9 cellular contexts compared by ENCODE assay signal in the genomic region with DNA sequence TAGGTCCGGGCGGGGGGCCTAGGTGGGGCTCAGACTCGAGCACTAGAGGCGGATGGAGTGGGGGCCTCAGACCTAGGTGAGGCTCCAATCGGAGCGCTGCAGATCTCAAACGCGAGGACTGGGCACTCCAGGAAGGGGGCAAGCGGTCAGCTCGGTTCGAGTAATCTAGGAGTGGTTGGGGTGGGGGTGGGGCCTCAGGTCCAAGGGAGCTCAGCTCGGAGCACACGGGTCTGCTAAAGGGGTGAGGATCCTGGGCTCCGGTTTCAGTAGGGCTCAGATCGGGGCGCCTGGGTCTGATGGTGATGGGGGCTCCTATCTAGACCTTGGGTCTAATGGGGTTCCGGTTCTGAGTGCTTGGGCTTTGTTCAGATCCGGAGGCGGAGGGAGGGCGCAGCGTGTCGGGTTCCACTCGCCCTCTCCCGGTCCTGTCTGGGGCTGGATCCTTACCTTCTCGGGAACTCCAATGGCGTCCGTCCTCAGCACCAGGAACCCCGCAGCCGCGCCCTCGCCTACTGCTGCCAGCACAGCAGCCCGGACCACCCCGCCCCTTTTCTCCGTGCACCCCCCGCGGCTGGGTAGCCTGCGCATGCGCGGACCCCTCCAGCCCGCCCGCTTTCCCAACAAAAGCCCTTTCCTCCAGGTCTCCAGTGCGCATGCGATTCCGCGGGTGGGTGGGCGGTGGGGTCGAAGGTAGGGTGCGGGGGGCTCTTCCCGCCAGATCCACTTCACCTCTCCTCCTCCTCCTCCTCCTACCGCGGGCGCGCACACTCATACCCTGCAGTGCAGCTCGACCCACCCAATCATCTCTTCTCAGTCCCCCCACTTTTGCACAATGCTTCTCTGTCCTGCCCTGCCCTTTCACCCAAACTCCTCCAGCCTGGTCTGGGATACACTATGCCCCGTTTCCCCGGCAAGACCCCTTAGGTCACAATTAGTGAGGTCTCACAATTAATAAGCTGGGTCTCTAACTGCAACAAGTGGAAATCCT. TPM values are rescaled to one million over a fixed set of nuclear protein-coding genes. Genes with fewer than 3 reads are reported as not detected.
DNase-seq lines count a peak whose midpoint lies in the region; ATAC-seq, FAIRE-seq and TF ChIP-seq lines count a peak whose summit lies in the region.
"Not testable (repeated sequence)": the region's sequence is repeated elsewhere in the genome, so short reads cannot be mapped to it uniquely, and the experiment has no call there.
"Had no signal": no experiment of that assay in that cellular context is flagged by ENCODE, and none has a peak within 500 bp of the region (broad histone marks: within the 10 kb centered on the region; RNA-seq: fewer than 3 reads in every experiment).

A gene with protein sequence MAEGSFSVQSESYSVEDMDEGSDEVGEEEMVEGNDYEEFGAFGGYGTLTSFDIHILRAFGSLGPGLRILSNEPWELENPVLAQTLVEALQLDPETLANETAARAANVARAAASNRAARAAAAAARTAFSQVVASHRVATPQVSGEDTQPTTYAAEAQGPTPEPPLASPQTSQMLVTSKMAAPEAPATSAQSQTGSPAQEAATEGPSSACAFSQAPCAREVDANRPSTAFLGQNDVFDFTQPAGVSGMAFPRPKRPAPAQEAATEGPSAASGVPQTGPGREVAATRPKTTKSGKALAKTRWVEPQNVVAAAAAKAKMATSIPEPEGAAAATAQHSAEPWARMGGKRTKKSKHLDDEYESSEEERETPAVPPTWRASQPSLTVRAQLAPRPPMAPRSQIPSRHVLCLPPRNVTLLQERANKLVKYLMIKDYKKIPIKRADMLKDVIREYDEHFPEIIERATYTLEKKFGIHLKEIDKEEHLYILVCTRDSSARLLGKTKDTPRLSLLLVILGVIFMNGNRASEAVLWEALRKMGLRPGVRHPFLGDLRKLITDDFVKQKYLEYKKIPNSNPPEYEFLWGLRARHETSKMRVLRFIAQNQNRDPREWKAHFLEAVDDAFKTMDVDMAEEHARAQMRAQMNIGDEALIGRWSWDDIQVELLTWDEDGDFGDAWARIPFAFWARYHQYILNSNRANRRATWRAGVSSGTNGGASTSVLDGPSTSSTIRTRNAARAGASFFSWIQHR (minus strand): TSS at position 501 of the 988 bp plus-strand sequence. CDS start 1,011 bp downstream, outside the sequence.

- not testable (repeated sequence) for H3K4me1 ChIP-seq in A549; H9 (ENCODE audit: insufficient read depth, low read length); SK-N-SH (ENCODE audit: control insufficient read depth in 1 of 2, insufficient read depth in 2 of 2, low read depth in 1 of 2, low read length in 1 of 2); smooth muscle cell (ENCODE audit: low read depth)

- H4K8ac ChIP-seq in H9 (replicated peaks; ENCODE audit: insufficient read length, low read depth, low read length), result not testable (repeated sequence)

- not testable (repeated sequence) for H3K4ac ChIP-seq in H9 (ENCODE audit: low read depth, low read length)

- H4K5ac ChIP-seq in H9 (ENCODE audit: insufficient read length, low read depth, low read length), result not testable (repeated sequence)

- H3K4me1 Mint-ChIP-seq in H9, neural crest cell: not testable (repeated sequence)

- CTCF ChIA-PET in A549 (lab: Yijun Ruan, JAX); SK-N-SH (lab: Yijun Ruan, JAX): not testable (repeated sequence)

- not testable (repeated sequence) for H2BK20ac ChIP-seq in H9 (ENCODE audit: low read depth, low read length, poor library complexity, severe bottlenecking)

- DNase-seq in A549 (ENCODE audit: low read depth in 1 of 2, low spot score in 1 of 2); H9; SK-N-SH; cerebellum (ENCODE audit: low spot score); fibroblast of villous mesenchyme (ENCODE audit: low read depth); kidney epithelial cell (ENCODE audit: low read depth); neural crest cell (ENCODE audit: low read depth, low spot score); smooth muscle cell (lab: John Stamatoyannopoulos, UW; ENCODE audit: unreplicated experiment): not testable (repeated sequence)

- H3K27me3 Mint-ChIP-seq in H9 (ENCODE audit: low read depth); neural crest cell (ENCODE audit: low read depth): not testable (repeated sequence)

- H4K20me1 ChIP-seq in H9 (ENCODE audit: control insufficient read depth, insufficient read depth, insufficient read length); SK-N-SH (ENCODE audit: insufficient read depth); smooth muscle cell (ENCODE audit: low read depth): not testable (repeated sequence)

- not testable (repeated sequence) for TF ChIP-seq POLR2A in A549 (IDR thresholded peaks at IDR 0.05; ENCODE audit: low read length)

- H2AK5ac ChIP-seq in H9 (ENCODE audit: insufficient read length, low read length), result not testable (repeated sequence)

- H3T11ph ChIP-seq in H9 (ENCODE audit: low read length), result not testable (repeated sequence)

- H2BK15ac ChIP-seq in H9 (ENCODE audit: low read depth, low read length), result not testable (repeated sequence)

- H2BK5ac ChIP-seq in H9 (ENCODE audit: insufficient read length, low read length), result not testable (repeated sequence)

- not testable (repeated sequence) for H3K36me3 ChIP-seq in SK-N-SH (replicated peaks in 1 of 2; ENCODE audit: control insufficient read depth in 1 of 2, insufficient read depth in 2 of 2, low read length in 1 of 2); kidney epithelial cell (ENCODE audit: control insufficient read depth, insufficient read depth, low read length); smooth muscle cell (ENCODE audit: low read depth)

- H2BK12ac ChIP-seq in H9 (ENCODE audit: insufficient read length, low read depth, low read length), result not testable (repeated sequence)

- H3K4me3 ChIP-seq in A549; SK-N-SH (ENCODE audit: low read depth in 2 of 2, low read length in 1 of 2); fibroblast of villous mesenchyme (ENCODE audit: low read depth, low read length); kidney epithelial cell (ENCODE audit: low read depth, low read length); smooth muscle cell: not testable (repeated sequence)

- not testable (repeated sequence) for H2AFZ ChIP-seq in H9 (ENCODE audit: low read length); SK-N-SH (ENCODE audit: low read depth); smooth muscle cell (ENCODE audit: low read depth)

- not testable (repeated sequence) for H3K79me2 ChIP-seq in H9 (ENCODE audit: insufficient read depth, low read length); SK-N-SH (ENCODE audit: insufficient read depth); smooth muscle cell (ENCODE audit: low read depth)

- H3K9ac ChIP-seq in H9 (ENCODE audit: extremely low read depth, insufficient read length, low read length); SK-N-SH; smooth muscle cell (ENCODE audit: low read depth): not testable (repeated sequence)

- not testable (repeated sequence) for TF ChIP-seq RAD21 in A549 (conservative IDR thresholded peaks at IDR 0.05 in 1 of 2, IDR thresholded peaks at IDR 0.05 in 1 of 2); SK-N-SH (IDR thresholded peaks at IDR 0.05; ENCODE audit: low read length)

- not testable (repeated sequence) for H3K9me3 Mint-ChIP-seq in H9, neural crest cell

- H3K9me3 ChIP-seq in A549; H9 (ENCODE audit: control insufficient read depth, low read depth, low read length); SK-N-SH; smooth muscle cell (replicated peaks; ENCODE audit: low read depth): not testable (repeated sequence)

- not testable (repeated sequence) for TF ChIP-seq EP300 in A549 (IDR thresholded peaks at IDR 0.05); SK-N-SH (IDR thresholded peaks at IDR 0.05; ENCODE audit: borderline replicate concordance in 1 of 2, low read depth in 1 of 2, low read length in 1 of 2)

- FAIRE-seq in A549 (lab: Jason Lieb, UNC), result not testable (repeated sequence)

- not testable (repeated sequence) for H3K23me2 ChIP-seq in H9 (ENCODE audit: insufficient read length, low read depth, low read length, poor library complexity, severe bottlenecking)

- ATAC-seq in A549, result peak; percentile 83 to 92

- H3K23ac ChIP-seq in H9 (ENCODE audit: insufficient read length, low read depth, low read length), result not testable (repeated sequence)

- not testable (repeated sequence) for H3K4me2 ChIP-seq in A549; H9 (ENCODE audit: insufficient read depth, insufficient read length, low read length); SK-N-SH; smooth muscle cell

- H3K27ac ChIP-seq in A549; H9 (ENCODE audit: insufficient read length, low read depth, low read length); SK-N-SH (ENCODE audit: low read depth in 2 of 2, low read length in 1 of 2); smooth muscle cell (ENCODE audit: low read depth): not testable (repeated sequence)

- H3F3A ChIP-seq in SK-N-SH (replicated peaks; ENCODE audit: insufficient read depth); smooth muscle cell (ENCODE audit: low read depth): not testable (repeated sequence)

- not testable (repeated sequence) for H3K56ac ChIP-seq in H9 (ENCODE audit: insufficient read length, low read depth, low read length)

- not testable (repeated sequence) for H3K79me1 ChIP-seq in H9 (ENCODE audit: insufficient read depth, low read depth, low read length, poor library complexity, severe bottlenecking)

- not testable (repeated sequence) for TF ChIP-seq CTCF in A549 (IDR thresholded peaks at IDR 0.05); H9 (conservative IDR thresholded peaks at IDR 0.05); SK-N-SH (IDR thresholded peaks at IDR 0.05); fibroblast of villous mesenchyme (IDR thresholded peaks at IDR 0.05; ENCODE audit: insufficient read depth, low read depth, low read length); kidney epithelial cell (IDR thresholded peaks at IDR 0.05; ENCODE audit: insufficient read depth, low read length, poor library complexity, severe bottlenecking); neural crest cell (conservative IDR thresholded peaks at IDR 0.05); smooth muscle cell (IDR thresholded peaks at IDR 0.05; ENCODE audit: borderline replicate concordance, insufficient read depth, poor library complexity, severe bottlenecking)

- not testable (repeated sequence) for H2BK120ac ChIP-seq in H9 (ENCODE audit: low read depth, low read length, poor library complexity, severe bottlenecking)

- not testable (repeated sequence) for H3K9me2 ChIP-seq in SK-N-SH

- not testable (repeated sequence) for H4K91ac ChIP-seq in H9 (ENCODE audit: insufficient read length, low read depth, low read length)

- not testable (repeated sequence) for H3K36me3 Mint-ChIP-seq in H9 (ENCODE audit: insufficient read depth in 1 of 3, low read depth in 3 of 3); neural crest cell (ENCODE audit: low read depth)

- H3K4me3 Mint-ChIP-seq in H9, neural crest cell: not testable (repeated sequence)

- no CpG with 5 or more reads among the region's 56 CpGs for WGBS in A549 (ENCODE audit: missing lambda C conversion rate)
- WGBS in H9 (ENCODE audit: extremely low coverage, insufficient read length, low lambda C conversion rate), result no CpG with 5 or more reads among the region's 56 CpGs
- no CpG with 5 or more reads among the region's 56 CpGs for WGBS in SK-N-SH (ENCODE audit: low lambda C conversion rate)
- WGBS in smooth muscle cell (ENCODE audit: low lambda C conversion rate), result no CpG with 5 or more reads among the region's 56 CpGs

- H3K27ac Mint-ChIP-seq in H9; neural crest cell (ENCODE audit: unreplicated experiment): not testable (repeated sequence)

- POLR2A ChIA-PET in A549 (lab: Yijun Ruan, JAX); SK-N-SH (lab: Yijun Ruan, JAX): not testable (repeated sequence)

- not testable (repeated sequence) for H3K18ac ChIP-seq in H9 (ENCODE audit: insufficient read length, low read depth, low read length)

- not testable (repeated sequence) for H3K14ac ChIP-seq in H9 (ENCODE audit: insufficient read depth, low read length)

- not testable (repeated sequence) for H3K27me3 ChIP-seq in H9 (ENCODE audit: insufficient read depth, low read length); SK-N-SH (ENCODE audit: insufficient read depth); kidney epithelial cell (ENCODE audit: control insufficient read depth, insufficient read depth, low read length); smooth muscle cell (ENCODE audit: low read depth)

RNA-seq across cellular contexts. Expression of the gene that starts here (rescaled TPM):
- polyA plus RNA-seq in A549 (2011; rRNA removed) (3.7 and 10.1 TPM in 2 replicates), A549 (2017; fragmentation: RNase III; extraction: RNeasy Plus Mini Kit Qiagen cat#74134 plus additional on column Dnase treatment) (2.3 to 14.8 TPM (median 11.6 TPM) in 3 replicates), SK-N-SH (2012; rRNA removed) (32.2 and 37.7 TPM in 2 replicates), smooth muscle cell (281 and 309 TPM in 2 replicates)
- 5.7 and 6.0 TPM in 2 replicates for polyA plus RNA-seq in A549 (2012; cell fraction: cytosol; rRNA removed)
- 34.4 and 42.3 TPM in 2 replicates for polyA plus RNA-seq in A549 (2012; cell fraction: nucleus; rRNA removed)
- 3.3 and 6.5 TPM in 2 replicates for polyA minus RNA-seq in A549 (2011; rRNA and poly(A)+ RNA removed)
- total RNA-seq in H9 (2021) (111 and 118 TPM in 2 replicates), cerebellum (71.2 TPM), fibroblast of villous mesenchyme (18.6 and 24.2 TPM in 2 replicates), kidney epithelial cell (46.3 and 52.5 TPM in 2 replicates), neural crest cell (175 and 191 TPM in 2 replicates), smooth muscle cell (15.3 and 69.7 TPM in 2 replicates)
- 16.7 and 26.1 TPM in 2 replicates for polyA plus RNA-seq in SK-N-SH (2012; cell fraction: cytosol; rRNA removed)
- 147 and 200 TPM in 2 replicates for polyA plus RNA-seq in SK-N-SH (2012; cell fraction: nucleus; rRNA removed)
- polyA plus RNA-seq: immature natural killer cell had no signal
